Comparison of ENCODE assay signal across 17 cellular contexts in genomic region chr16:77273815-77274214, GRCh38.
A peak's percentile ranks its signal among the peaks of the same experiment; 100 is the strongest.
DNase-seq lines count a peak whose midpoint lies in the region; ATAC-seq and TF ChIP-seq lines count a peak whose summit lies in the region.
"Had no signal": no experiment of that assay in that cellular context is flagged by ENCODE, and none has a peak within 500 bp of the region (broad histone marks: within the 10 kb centered on the region; RNA-seq: fewer than 3 reads in every experiment).

No MANE protein-coding gene starts in this region.

- peaks cover 12% of the 10 kb centered on the region for H3K9me3 Mint-ChIP-seq in WTC11
- H3K9me3 Mint-ChIP-seq: activated CD4-positive, alpha-beta T cell treated with anti-CD3 and anti-CD28 coated beads, Interleukin-2, amount 10 ng/mL, durations not matched to agents 7 days and 5 days; naive thymus-derived CD8-positive, alpha-beta T cell had no signal

- H3K27ac Mint-ChIP-seq in WTC11: 0 out of 2 replicates have a peak overlapping the region, but pooled peaks have one; percentile 2
- H3K27ac Mint-ChIP-seq: activated CD4-positive, alpha-beta T cell treated with anti-CD3 and anti-CD28 coated beads, Interleukin-2, amount 10 ng/mL, durations not matched to agents 7 days and 5 days; naive thymus-derived CD8-positive, alpha-beta T cell had no signal

- H3K4me1 ChIP-seq in BLaER1 treated with 17β-estradiol and CSF1 and Interleukin-3, amounts not matched to agents 10 nM and 100 nM: peaks cover 13 to 34% (median 25%) of the 10 kb centered on the region in 10 experiments
- H3K4me1 ChIP-seq in KMS-11 (ENCODE audit: low read depth, poor library complexity, severe bottlenecking) (peaks cover 36% of the 10 kb centered on the region), heart left ventricle (no peaks in the 10 kb centered on the region), ascending aorta (no peaks in the 10 kb centered on the region)
- H3K4me1 ChIP-seq: BE2C had no signal

- H3K27ac ChIP-seq in BLaER1 treated with 17β-estradiol and CSF1 and Interleukin-3, amounts not matched to agents 10 nM and 100 nM: peak overlapping the region in 2 of 11 experiments; percentile 15 to 60; a peak in 3 of 22 replicates
- H3K27ac ChIP-seq in KMS-11: peak overlapping the region; percentile 37
- H3K27ac ChIP-seq in heart left ventricle: no peak overlapping the region
- H3K27ac ChIP-seq in ascending aorta: no peak overlapping the region

- no peak overlapping the region for H3K4me3 Mint-ChIP-seq in WTC11
- H3K4me3 Mint-ChIP-seq: activated CD4-positive, alpha-beta T cell treated with anti-CD3 and anti-CD28 coated beads, Interleukin-2, amount 10 ng/mL, durations not matched to agents 7 days and 5 days; naive thymus-derived CD8-positive, alpha-beta T cell had no signal

- H3K9ac ChIP-seq in BLaER1 treated with 17β-estradiol and CSF1 and Interleukin-3, amounts not matched to agents 10 nM and 100 nM: no peak overlapping the region; a peak in 1 of 22 replicates
- H3K9ac ChIP-seq in KMS-11: no peak overlapping the region

- H3K27me3 Mint-ChIP-seq in WTC11 (ENCODE audit: low read depth): no peaks in the 10 kb centered on the region; the same call in 1 of the 2 replicates

- ATAC-seq in WTC11: peak; percentile 39
- ATAC-seq in heart left ventricle: no peak
- no peak for ATAC-seq in GM19397 (IDR thresholded peaks at IDR 0.05; ENCODE audit: unreplicated experiment)
- ATAC-seq: left colon; naive thymus-derived CD8-positive, alpha-beta T cell had no signal

- peaks cover 10 to 21% (median 17%) of the 10 kb centered on the region in 11 experiments; a peak in 18 of 22 replicates for H3K9me3 ChIP-seq in BLaER1 treated with 17β-estradiol and CSF1 and Interleukin-3, amounts not matched to agents 10 nM and 100 nM (replicated peaks in 1 of 11)
- H3K9me3 ChIP-seq in heart left ventricle (peaks cover 0 to 15% (median 0%) of the 10 kb centered on the region in 12 donors), ascending aorta (peaks cover 0 to 7% of the 10 kb centered on the region in 2 donors)
- H3K9me3 ChIP-seq: BE2C had no signal

- no peak for DNase-seq in WTC11 (ENCODE audit: low spot score)
- peak; percentile 16 for DNase-seq in iPS-NIHi7 (ENCODE audit: extremely low spot score)
- no peak for DNase-seq in heart left ventricle
- DNase-seq in ascending aorta (ENCODE audit: low spot score in 2 of 2): no peak
- no peak for DNase-seq in germinal center (ENCODE audit: low spot score)
- DNase-seq: activated CD4-positive, alpha-beta T cell treated with anti-CD3 and anti-CD28 coated beads, Interleukin-2, amount 10 ng/mL, durations not matched to agents 7 days and 5 days; BE2C; effector CD8-positive, alpha-beta T cell; EL; glutamatergic neuron; Karpas-422; left colon; naive thymus-derived CD8-positive, alpha-beta T cell; stimulated activated CD4-positive, alpha-beta T cell treated with anti-CD3 and anti-CD28 coated beads, Interleukin-2, amount 100 ng/mL, for 24 hours had no signal

- 55 to 65% (median 60%) methylated on average over 3 of the region's 3 CpGs for WGBS in heart left ventricle, 4 donors

- intact Hi-C loops in heart left ventricle (cut with DNase I) (no loop called here), ascending aorta (cut with DNase I) (no loop called here)

- H3K4me3 ChIP-seq in BLaER1 treated with 17β-estradiol and CSF1 and Interleukin-3, amounts not matched to agents 10 nM and 100 nM: no peak overlapping the region
- H3K4me3 ChIP-seq in KMS-11 (IDR thresholded peaks at IDR 0.05; ENCODE audit: insufficient read depth, low read depth, low read length) (no peak overlapping the region), heart left ventricle (no peak overlapping the region), ascending aorta (no peak overlapping the region)

- no peaks in the 10 kb centered on the region for H3K36me3 ChIP-seq in BLaER1 treated with 17β-estradiol and CSF1 and Interleukin-3, amounts not matched to agents 10 nM and 100 nM
- H3K36me3 ChIP-seq in KMS-11 (ENCODE audit: insufficient read depth) (no peaks in the 10 kb centered on the region), heart left ventricle (no peaks in the 10 kb centered on the region), ascending aorta (no peaks in the 10 kb centered on the region)
- H3K36me3 ChIP-seq: BE2C had no signal

- TF ChIP-seq POLR2A in heart left ventricle (IDR thresholded peaks at IDR 0.05): no peak

- POLR2A ChIA-PET in WTC11 (lab: Charles Lee): no interaction called here

- peaks cover 0 to 6% (median 0%) of the 10 kb centered on the region in 11 experiments; a peak in 1 of 22 replicates for H4K20me1 ChIP-seq in BLaER1 treated with 17β-estradiol and CSF1 and Interleukin-3, amounts not matched to agents 10 nM and 100 nM
- H4K20me1 ChIP-seq in KMS-11 (ENCODE audit: insufficient read depth): no peaks in the 10 kb centered on the region

- peak overlapping the region in 8 of 11 experiments; percentile 7 to 50 (median 36); a peak in 11 of 22 replicates for H3K4me2 ChIP-seq in BLaER1 treated with 17β-estradiol and CSF1 and Interleukin-3, amounts not matched to agents 10 nM and 100 nM
- H3K4me2 ChIP-seq in KMS-11: peak overlapping the region; percentile 14; the same call in 1 of the 2 replicates

- H3K79me2 ChIP-seq in KMS-11 (ENCODE audit: insufficient read depth, low read depth): no peaks in the 10 kb centered on the region

- no peaks in the 10 kb centered on the region for H3K36me3 Mint-ChIP-seq in WTC11

- H3K4me1 Mint-ChIP-seq in WTC11: peaks cover 11% of the 10 kb centered on the region
- H3K4me1 Mint-ChIP-seq: activated CD4-positive, alpha-beta T cell treated with anti-CD3 and anti-CD28 coated beads, Interleukin-2, amount 10 ng/mL, durations not matched to agents 7 days and 5 days had no signal

- H2AFZ ChIP-seq in KMS-11 (ENCODE audit: low read depth): no peak overlapping the region

- H3K27me3 ChIP-seq in BLaER1 treated with 17β-estradiol and CSF1 and Interleukin-3, amounts not matched to agents 10 nM and 100 nM: peaks cover 0 to 3% (median 0%) of the 10 kb centered on the region in 11 experiments; a peak in 1 of 22 replicates
- no peaks in the 10 kb centered on the region for H3K27me3 ChIP-seq in KMS-11 (ENCODE audit: insufficient read depth, low read depth)
- H3K27me3 ChIP-seq in heart left ventricle: no peaks in the 10 kb centered on the region
- no peaks in the 10 kb centered on the region for H3K27me3 ChIP-seq in ascending aorta
- H3K27me3 ChIP-seq: BE2C had no signal

- CTCF ChIA-PET in WTC11 (lab: Charles Lee): no interaction called here

- TF ChIP-seq CTCF in KMS-11 (conservative IDR thresholded peaks at IDR 0.05; ENCODE audit: low read depth, low read length) (no peak), WTC11 (IDR thresholded peaks at IDR 0.05) (no peak), heart left ventricle (IDR thresholded peaks at IDR 0.05) (no peak), ascending aorta (IDR thresholded peaks at IDR 0.05) (no peak)

TF ChIP-seq in WTC11, 78 proteins besides CTCF, POLR2A, EP300 and RAD21 (continues in another document):
- no peak for TF ChIP-seq PRRX2 (CRISPR knock-in tag; IDR thresholded peaks at IDR 0.05)
- 0 out of 2 replicates have a peak, but pooled peaks have one; percentile 24 for TF ChIP-seq GABPB1 (CRISPR knock-in tag; IDR thresholded peaks at IDR 0.05)
- TF ChIP-seq ZNF532 (CRISPR knock-in tag; IDR thresholded peaks at IDR 0.05; ENCODE audit: borderline replicate concordance): no peak
- no peak for TF ChIP-seq STAT6 (CRISPR knock-in tag; conservative IDR thresholded peaks at IDR 0.05; ENCODE audit: low read depth)
- TF ChIP-seq SOX15 (CRISPR knock-in tag; IDR thresholded peaks at IDR 0.05): no peak
